ENCODE assay signal across 11 cellular contexts in the genomic region with DNA sequence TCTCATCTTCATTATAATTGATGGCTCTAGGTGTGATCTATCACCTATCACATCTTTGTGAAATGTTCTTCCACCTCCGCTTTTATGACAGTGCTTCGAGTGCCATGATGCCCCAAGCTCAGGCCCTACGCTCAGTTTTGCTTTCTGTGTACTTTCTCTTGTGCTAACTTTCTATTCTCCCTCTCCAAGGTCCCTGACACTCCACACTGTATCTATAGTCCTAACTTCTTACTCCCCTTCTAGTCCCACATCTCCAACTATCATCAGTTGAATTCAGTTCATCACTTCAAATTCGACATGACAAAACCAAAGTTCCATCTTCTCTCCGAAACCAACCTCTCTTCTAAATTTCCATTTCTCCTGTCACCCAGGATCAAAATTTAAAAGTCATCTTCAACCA.
"Had no signal": no experiment of that assay in that cellular context is flagged by ENCODE, and none has a peak within 500 bp of the region (broad histone marks: within the 10 kb centered on the region; RNA-seq: fewer than 3 reads in every experiment).

No MANE protein-coding gene starts in this region.

- H2AFZ ChIP-seq: GM23338 had no signal

- DNase-seq: H9, HCEC 1CT, HFFc6, IMR-90, Karpas-422, KBM-7 had no signal

- ATAC-seq: GM23338 had no signal

- H3K9ac ChIP-seq: KMS-11 had no signal

- H3K4me3 ChIP-seq: GM23338 had no signal

- H3K4me2 ChIP-seq: GM23338, KMS-11 had no signal

- FAIRE-seq: H1, H54, HTR-8/SVneo had no signal

- H3K27ac ChIP-seq: KMS-11 had no signal
